ENCODE assay signal across 12 cellular contexts in the genomic region with DNA sequence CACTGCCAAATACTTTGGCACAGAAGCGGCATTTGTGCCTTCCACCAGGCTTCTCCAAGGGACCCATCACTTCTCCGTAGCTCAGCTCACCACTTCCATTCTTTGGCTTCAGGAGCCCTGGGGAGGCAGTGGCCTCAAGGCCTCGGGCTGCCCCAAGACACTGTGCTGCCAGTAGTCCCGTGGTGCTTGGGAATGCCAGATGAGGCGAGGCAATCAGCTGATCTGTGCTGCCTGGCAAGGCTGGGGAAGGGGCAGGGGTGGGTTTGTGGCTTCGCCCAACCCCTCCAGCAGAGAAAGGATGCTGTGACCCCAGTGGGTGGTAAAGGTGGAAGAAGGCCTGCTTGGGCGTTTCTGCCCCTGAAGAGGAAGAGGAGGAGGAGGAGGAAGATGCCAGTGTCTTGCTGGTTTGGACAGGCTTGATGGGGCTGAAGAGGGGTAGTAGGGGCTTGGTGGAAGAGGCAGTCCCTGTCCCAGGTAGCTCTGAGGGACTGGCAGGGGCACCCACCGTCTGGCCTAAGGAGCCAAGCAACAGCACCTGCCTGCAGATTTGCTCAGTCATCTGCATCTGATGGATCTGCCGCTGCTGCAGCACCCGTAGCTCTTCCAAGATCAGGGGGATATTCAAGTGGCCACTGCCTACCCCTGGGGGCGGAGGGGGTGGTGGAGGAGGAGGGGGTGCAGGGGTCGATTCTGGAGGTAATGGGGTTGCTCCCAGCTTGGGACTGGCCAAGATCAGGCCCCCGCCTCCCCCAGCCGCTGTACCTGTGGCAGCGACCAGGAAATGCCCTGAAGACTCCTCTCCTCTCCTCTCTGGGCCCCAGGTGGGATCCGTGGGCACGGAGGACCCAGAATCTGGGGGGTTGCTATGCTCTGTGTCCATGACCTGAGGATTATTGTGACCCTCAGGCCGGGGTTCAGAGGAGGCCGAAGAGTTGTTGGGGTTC. TPM values are rescaled to one million over a fixed set of nuclear protein-coding genes. Genes with fewer than 3 reads are reported as not detected.
DNase-seq lines count a peak whose midpoint lies in the region; ATAC-seq, FAIRE-seq and TF ChIP-seq lines count a peak whose summit lies in the region.
"Had no signal": no experiment of that assay in that cellular context is flagged by ENCODE, and none has a peak within 500 bp of the region (broad histone marks: within the 10 kb centered on the region; RNA-seq: fewer than 3 reads in every experiment).

No MANE protein-coding gene starts in this region.

- no peak overlapping the region for H2AFZ ChIP-seq in K562 (ENCODE audit: low read depth, low read length)

- intact Hi-C loops in cardiac septum (cut with DNase I), result no loop called here
- intact Hi-C loops in K562 (cut with micrococcal nuclease), result no loop called here

- H2BK15ac ChIP-seq in mesendoderm (replicated peaks; ENCODE audit: low read depth), result no peak overlapping the region

- peak overlapping the region; percentile 91 for H3K4ac ChIP-seq in mesendoderm (ENCODE audit: low read depth, low read length)

- peak overlapping the region; percentile 100 for H3K18ac ChIP-seq in mesendoderm (ENCODE audit: low read length)

- peak overlapping the region; percentile 98 for H3K56ac ChIP-seq in mesendoderm (ENCODE audit: low read length)

- POLR2A ChIA-PET in K562 (lab: Yijun Ruan, JAX), result interaction anchor here (0.5 to 3.5 kb wide), 3 partner anchors 11 to 21 kb away, joined by 3 to 39 read pairs (median 3); a partner anchor contains a TSS

- H3K4me1 Mint-ChIP-seq in type B pancreatic cell (ENCODE audit: unreplicated experiment), result peaks cover 25% of the 10 kb centered on the region

- in situ Hi-C loops in K562 (cut with MboI), result no loop called here

- DNase-seq in cardiac muscle cell (ENCODE audit: low read depth in 1 of 2, low spot score in 1 of 2), result no peak
- DNase-seq in cardiac septum (ENCODE audit: low spot score), result no peak
- DNase-seq in K562 (ENCODE audit: extremely low read depth in 1 of 4, low spot score in 3 of 4), result no peak
- no peak for DNase-seq in mesendoderm
- no peak for DNase-seq in type B pancreatic cell (ENCODE audit: extremely low spot score, unreplicated experiment)
- DNase-seq in T1000 (lab: John Stamatoyannopoulos, UW), result no peak
- DNase-seq: DMS153, KBM-7 had no signal

- H4K8ac ChIP-seq in mesendoderm (ENCODE audit: low read depth, low read length), result no peak overlapping the region

- FAIRE-seq in K562 (lab: Jason Lieb, UNC), result no peak

- no TSS peak for BruUV-seq in K562 (replicated peaks; lab: Mats Ljungman, UMichigan)

- TF ChIP-seq POLR2A in K562 (conservative IDR thresholded peaks at IDR 0.05), result no peak

- H3K27me3 Mint-ChIP-seq in type B pancreatic cell, result no peaks in the 10 kb centered on the region

- H3K27ac Mint-ChIP-seq in type B pancreatic cell, result peak overlapping the region; percentile 65

- peaks cover 4% of the 10 kb centered on the region for H3K4me1 ChIP-seq in cardiac muscle cell (ENCODE audit: low read depth)
- peaks cover 38 to 39% of the 10 kb centered on the region in 2 experiments for H3K4me1 ChIP-seq in K562 (replicated peaks in 1 of 2; ENCODE audit: control insufficient read depth in 2 of 2, insufficient read depth in 2 of 2, low read length in 2 of 2)
- H3K4me1 ChIP-seq in mesendoderm (ENCODE audit: control insufficient read depth, low read depth, low read length), result peaks cover 17% of the 10 kb centered on the region

- no peak overlapping the region for H2BK120ac ChIP-seq in mesendoderm (ENCODE audit: low read depth, low read length)

- peaks cover 30% of the 10 kb centered on the region for H3K79me1 ChIP-seq in mesendoderm (ENCODE audit: low read length)

- peak overlapping the region; percentile 96 for H3K4me3 Mint-ChIP-seq in type B pancreatic cell

- H3K9me3 ChIP-seq in cardiac muscle cell (ENCODE audit: low read depth), result no peaks in the 10 kb centered on the region
- no peaks in the 10 kb centered on the region for H3K9me3 ChIP-seq in K562 (replicated peaks; ENCODE audit: control insufficient read depth, insufficient read depth, low read depth, low read length)

- ATAC-seq in K562 (no peak), GM19328 (IDR thresholded peaks at IDR 0.05; ENCODE audit: unreplicated experiment) (no peak), GM21825 (IDR thresholded peaks at IDR 0.05; ENCODE audit: unreplicated experiment) (no peak)

- no peak overlapping the region for H3K23ac ChIP-seq in mesendoderm (ENCODE audit: low read length)

- no peaks in the 10 kb centered on the region for H3K36me3 ChIP-seq in cardiac muscle cell
- H3K36me3 ChIP-seq in K562 (ENCODE audit: control insufficient read depth, insufficient read depth, low read length), result peaks cover 28% of the 10 kb centered on the region; the same call in 2 of the 3 replicates
- peaks cover 3% of the 10 kb centered on the region for H3K36me3 ChIP-seq in mesendoderm (ENCODE audit: control insufficient read depth, insufficient read depth, low read length)

- H4K5ac ChIP-seq in mesendoderm (ENCODE audit: low read length), result no peak overlapping the region

- TF ChIP-seq EP300 in K562 (IDR thresholded peaks at IDR 0.05; ENCODE audit: low read length), result no peak

- peak overlapping the region; percentile 76 for H3K4me2 ChIP-seq in K562 (ENCODE audit: insufficient read depth, low read length)
- peak overlapping the region; percentile 61 for H3K4me2 ChIP-seq in mesendoderm (ENCODE audit: low read length)

- no peaks in the 10 kb centered on the region for H3K27me3 ChIP-seq in cardiac muscle cell
- H3K27me3 ChIP-seq in K562 (ENCODE audit: control insufficient read depth in 2 of 2, insufficient read depth in 2 of 2, low read length in 2 of 2), result no peaks in the 10 kb centered on the region
- H3K27me3 ChIP-seq in mesendoderm (ENCODE audit: insufficient read depth, low read length, poor library complexity), result no peaks in the 10 kb centered on the region

- no peaks in the 10 kb centered on the region for H3K9me1 ChIP-seq in K562 (ENCODE audit: control insufficient read depth, insufficient read depth, low read length)

- WGBS in K562 (ENCODE audit: insufficient coverage, low coverage, missing lambda C conversion rate), result 63% methylated on average over 6 of the region's 19 CpGs
- no CpG with 5 or more reads among the region's 19 CpGs for WGBS in mesendoderm (ENCODE audit: extremely low coverage, insufficient coverage, low lambda C conversion rate)

- H3K79me2 ChIP-seq in K562 (ENCODE audit: control insufficient read depth, insufficient read depth, low read length), result peaks cover 22% of the 10 kb centered on the region
- peaks cover 34% of the 10 kb centered on the region for H3K79me2 ChIP-seq in mesendoderm (ENCODE audit: control insufficient read depth, insufficient read depth, low read length)

- H3K9ac ChIP-seq in K562 (ENCODE audit: insufficient read depth in 1 of 2, low read depth in 2 of 2, low read length in 2 of 2), result peak overlapping the region; percentile 65 to 91
- H3K9ac ChIP-seq in mesendoderm (ENCODE audit: low read length), result peak overlapping the region; percentile 94

- TF ChIP-seq RAD21 in K562 (CRISPR knock-in tag; conservative IDR thresholded peaks at IDR 0.05 in 1 of 2, IDR thresholded peaks at IDR 0.05 in 1 of 2), result no peak

- H3K4me3 ChIP-seq in cardiac muscle cell (peak overlapping the region; percentile 87), K562 (peak overlapping the region; percentile 68), mesendoderm (ENCODE audit: low read length) (peak overlapping the region; percentile 31)

- H3K27ac ChIP-seq in cardiac muscle cell, result no peak overlapping the region
- H3K27ac ChIP-seq in K562 (ENCODE audit: extremely low read depth, low read depth, low read length), result peak overlapping the region; percentile 80
- H3K27ac ChIP-seq in mesendoderm (ENCODE audit: low read depth, low read length), result peak overlapping the region; percentile 7

- peaks cover 17% of the 10 kb centered on the region for H3K36me3 Mint-ChIP-seq in type B pancreatic cell

- TF ChIP-seq CTCF in cardiac muscle cell (IDR thresholded peaks at IDR 0.05; ENCODE audit: low read depth, low read length) (no peak), K562 (IDR thresholded peaks at IDR 0.05 in 2 of 3, conservative IDR thresholded peaks at IDR 0.05 in 1 of 3; ENCODE audit: insufficient read depth in 2 of 3, low read depth in 1 of 3, low read length in 3 of 3) (no peak), type B pancreatic cell (conservative IDR thresholded peaks at IDR 0.05) (no peak)

- peak overlapping the region; percentile 29 for H2BK5ac ChIP-seq in mesendoderm (ENCODE audit: low read length)

- no peaks in the 10 kb centered on the region for H4K20me1 ChIP-seq in K562 (replicated peaks; ENCODE audit: control insufficient read depth, insufficient read depth, low read length)

- CTCF ChIA-PET in K562 (lab: Yijun Ruan, JAX; ENCODE audit: low intra/inter-chr PET ratio), result no interaction called here

- no peaks in the 10 kb centered on the region for H3K9me3 Mint-ChIP-seq in type B pancreatic cell

- H2AK5ac ChIP-seq in mesendoderm (ENCODE audit: low read length), result peak overlapping the region; percentile 93

RNA-seq across cellular contexts. Expression of a gene that starts 1.3 kb away (rescaled TPM):
- 56.8 and 74.6 TPM in 2 replicates for total RNA-seq in cardiac muscle cell
- 32.5 and 39.8 TPM in 2 replicates for polyA plus RNA-seq in cardiac muscle cell
- total RNA-seq in cardiac septum, result 2.6 TPM
- total RNA-seq in K562 (2011; cell fraction: chromatin; rRNA removed; ENCODE audit: low replicate concordance), result 8.5 and 20.3 TPM in 2 replicates
- total RNA-seq in K562 (2011; cell fraction: nucleolus; rRNA removed), result 11.3 and 18.3 TPM in 2 replicates
- total RNA-seq in K562 (2011; cell fraction: nucleoplasm; rRNA removed), result 14.9 and 17.3 TPM in 2 replicates
- total RNA-seq in K562 (2014; rRNA removed), result 10.0 and 12.1 TPM in 2 replicates
- total RNA-seq in K562 (2014; rRNA removed; fragmentation: Illumina TruSeq; extraction: Trizol), result 11.3 and 12.9 TPM in 2 replicates
- 14.2 and 15.8 TPM in 2 replicates for total RNA-seq in K562 (2015; rRNA removed; fragmentation: Illumina TruSeq; extraction: Trizol)
- 25.9 and 27.6 TPM in 2 replicates for total RNA-seq in K562 (2021)
- 10.0 and 17.5 TPM in 2 replicates for polyA plus RNA-seq in K562 (2011; rRNA removed)
- polyA plus RNA-seq in K562 (2011; cell fraction: cytosol; rRNA removed), result 15.8 and 23.8 TPM in 2 replicates
- polyA plus RNA-seq in K562 (2011; cell fraction: nucleus; rRNA removed), result 14.0 and 21.8 TPM in 2 replicates
- 18.9 and 27.8 TPM in 2 replicates for polyA plus RNA-seq in K562 (2012)
- polyA plus RNA-seq in K562 (2014; fragmentation: Illumina TruSeq; extraction: Trizol), result 30.4 and 35.8 TPM in 2 replicates
- polyA plus RNA-seq in K562 (2014; fragmentation: Nextera tagmentation; extraction: Ambion mirVana), result 1 to 10 TPM; 6.6 to 9.9 TPM
- 12.5 and 13.1 TPM in 2 replicates for polyA plus RNA-seq in K562 (2014; rRNA removed)
- polyA minus RNA-seq in K562 (2011; rRNA and poly(A)+ RNA removed), result 17.5 and 19.8 TPM in 2 replicates
- polyA minus RNA-seq in K562 (2011; cell fraction: cytosol; rRNA and poly(A)+ RNA removed), result 17.4 and 26.1 TPM in 2 replicates
- 9.0 and 10.7 TPM in 2 replicates for polyA minus RNA-seq in K562 (2011; cell fraction: nucleus; rRNA and poly(A)+ RNA removed)
- polyA plus RNA-seq in mesendoderm (2013, experiment 1 of 2), result 101 TPM
- polyA plus RNA-seq in mesendoderm (2013, experiment 2 of 2), result 101 TPM
- 16.2 and 75.8 TPM in 2 replicates for total RNA-seq in type B pancreatic cell (ENCODE audit: low replicate concordance)

RNA-seq across cellular contexts. Expression of a gene that starts 13.7 kb away (rescaled TPM):
- total RNA-seq in cardiac muscle cell, result 57.9 and 69.2 TPM in 2 replicates
- polyA plus RNA-seq in cardiac muscle cell, result 59.7 and 63.9 TPM in 2 replicates
- total RNA-seq in cardiac septum, result 28.1 TPM
- total RNA-seq in K562 (2011; cell fraction: chromatin; rRNA removed; ENCODE audit: low replicate concordance), result 295 and 322 TPM in 2 replicates
- 198 and 212 TPM in 2 replicates for total RNA-seq in K562 (2011; cell fraction: nucleolus; rRNA removed)
- 245 and 280 TPM in 2 replicates for total RNA-seq in K562 (2011; cell fraction: nucleoplasm; rRNA removed)
- total RNA-seq in K562 (2014; rRNA removed), result 47.8 and 61.1 TPM in 2 replicates
- total RNA-seq in K562 (2014; rRNA removed; fragmentation: Illumina TruSeq; extraction: Trizol), result 57.7 and 65.7 TPM in 2 replicates
- total RNA-seq in K562 (2015; rRNA removed; fragmentation: Illumina TruSeq; extraction: Trizol), result 54.7 and 60.2 TPM in 2 replicates
- total RNA-seq in K562 (2021), result 59.0 and 63.3 TPM in 2 replicates
- polyA plus RNA-seq in K562 (2011; rRNA removed), result 151 and 164 TPM in 2 replicates
- 92.2 and 102 TPM in 2 replicates for polyA plus RNA-seq in K562 (2011; cell fraction: cytosol; rRNA removed)
- polyA plus RNA-seq in K562 (2011; cell fraction: nucleus; rRNA removed), result 670 and 824 TPM in 2 replicates
- 55.0 and 67.4 TPM in 2 replicates for polyA plus RNA-seq in K562 (2012)
- polyA plus RNA-seq in K562 (2014; fragmentation: Illumina TruSeq; extraction: Trizol), result 68.3 and 74.8 TPM in 2 replicates
- 10 to 100 TPM; 42.1 to 66.8 TPM for polyA plus RNA-seq in K562 (2014; fragmentation: Nextera tagmentation; extraction: Ambion mirVana)
- 102 and 115 TPM in 2 replicates for polyA plus RNA-seq in K562 (2014; rRNA removed)
- polyA minus RNA-seq in K562 (2011; rRNA and poly(A)+ RNA removed), result 77.7 and 80.8 TPM in 2 replicates
- 30.7 and 37.8 TPM in 2 replicates for polyA minus RNA-seq in K562 (2011; cell fraction: cytosol; rRNA and poly(A)+ RNA removed)
- 88.6 and 132 TPM in 2 replicates for polyA minus RNA-seq in K562 (2011; cell fraction: nucleus; rRNA and poly(A)+ RNA removed)
- 52.9 TPM for polyA plus RNA-seq in mesendoderm (2013, experiment 1 of 2)
- 52.6 TPM for polyA plus RNA-seq in mesendoderm (2013, experiment 2 of 2)
- total RNA-seq in type B pancreatic cell (ENCODE audit: low replicate concordance), result 50.2 and 68.6 TPM in 2 replicates

RNA-seq across cellular contexts. Expression of a gene that starts 47.9 kb away (rescaled TPM):
- total RNA-seq in cardiac muscle cell, result 34.3 and 37.8 TPM in 2 replicates
- polyA plus RNA-seq in cardiac muscle cell, result 42.3 and 45.2 TPM in 2 replicates
- total RNA-seq in cardiac septum, result 75.2 TPM
- 34.2 and 45.9 TPM in 2 replicates for total RNA-seq in K562 (2011; cell fraction: chromatin; rRNA removed; ENCODE audit: low replicate concordance)
- total RNA-seq in K562 (2011; cell fraction: nucleolus; rRNA removed), result 28.7 and 29.0 TPM in 2 replicates
- total RNA-seq in K562 (2011; cell fraction: nucleoplasm; rRNA removed), result 28.7 and 30.4 TPM in 2 replicates
- total RNA-seq in K562 (2014; rRNA removed), result 9.9 and 14.0 TPM in 2 replicates
- total RNA-seq in K562 (2014; rRNA removed; fragmentation: Illumina TruSeq; extraction: Trizol), result 23.5 and 29.5 TPM in 2 replicates
- 20.2 and 20.6 TPM in 2 replicates for total RNA-seq in K562 (2015; rRNA removed; fragmentation: Illumina TruSeq; extraction: Trizol)
- 44.0 and 47.5 TPM in 2 replicates for total RNA-seq in K562 (2021)
- 61.8 and 64.1 TPM in 2 replicates for polyA plus RNA-seq in K562 (2011; rRNA removed)
- polyA plus RNA-seq in K562 (2011; cell fraction: cytosol; rRNA removed), result 58.0 and 70.0 TPM in 2 replicates
- 55.1 and 55.6 TPM in 2 replicates for polyA plus RNA-seq in K562 (2011; cell fraction: nucleus; rRNA removed)
- polyA plus RNA-seq in K562 (2012), result 39.8 and 58.6 TPM in 2 replicates
- polyA plus RNA-seq in K562 (2014; fragmentation: Illumina TruSeq; extraction: Trizol), result 46.4 and 61.6 TPM in 2 replicates
- 10 to 100 TPM; 41.0 to 76.5 TPM for polyA plus RNA-seq in K562 (2014; fragmentation: Nextera tagmentation; extraction: Ambion mirVana)
- polyA plus RNA-seq in K562 (2014; rRNA removed), result 33.8 and 34.1 TPM in 2 replicates
- polyA minus RNA-seq in K562 (2011; rRNA and poly(A)+ RNA removed), result 45.4 and 52.8 TPM in 2 replicates
- polyA minus RNA-seq in K562 (2011; cell fraction: cytosol; rRNA and poly(A)+ RNA removed), result 18.6 and 19.8 TPM in 2 replicates
- polyA minus RNA-seq in K562 (2011; cell fraction: nucleus; rRNA and poly(A)+ RNA removed), result 10.4 and 14.7 TPM in 2 replicates
- polyA plus RNA-seq in mesendoderm (2013, experiment 1 of 2), result 37.1 TPM
- polyA plus RNA-seq in mesendoderm (2013, experiment 2 of 2), result 39.4 TPM
- 73.8 and 75.4 TPM in 2 replicates for total RNA-seq in type B pancreatic cell (ENCODE audit: low replicate concordance)

RNA-seq across cellular contexts. Expression of a gene that starts 48.1 kb away (rescaled TPM):
- total RNA-seq in cardiac muscle cell, result 28.5 and 29.7 TPM in 2 replicates
- 17.8 and 28.5 TPM in 2 replicates for polyA plus RNA-seq in cardiac muscle cell
- total RNA-seq in cardiac septum, result 22.6 TPM
- total RNA-seq in K562 (2011; cell fraction: chromatin; rRNA removed; ENCODE audit: low replicate concordance), result 19.5 and 32.5 TPM in 2 replicates
- total RNA-seq in K562 (2011; cell fraction: nucleolus; rRNA removed), result 14.9 and 15.2 TPM in 2 replicates
- total RNA-seq in K562 (2011; cell fraction: nucleoplasm; rRNA removed), result 26.8 and 40.2 TPM in 2 replicates
- total RNA-seq in K562 (2014; rRNA removed), result 5.5 and 8.3 TPM in 2 replicates
- total RNA-seq in K562 (2014; rRNA removed; fragmentation: Illumina TruSeq; extraction: Trizol), result 12.3 and 13.3 TPM in 2 replicates
- 9.1 and 9.5 TPM in 2 replicates for total RNA-seq in K562 (2015; rRNA removed; fragmentation: Illumina TruSeq; extraction: Trizol)
- 9.8 and 10.5 TPM in 2 replicates for total RNA-seq in K562 (2021)
- polyA plus RNA-seq in K562 (2011; rRNA removed), result 18.7 and 19.8 TPM in 2 replicates
- 7.8 and 16.5 TPM in 2 replicates for polyA plus RNA-seq in K562 (2011; cell fraction: cytosol; rRNA removed)
- polyA plus RNA-seq in K562 (2011; cell fraction: nucleus; rRNA removed), result 16.5 and 26.5 TPM in 2 replicates
- polyA plus RNA-seq in K562 (2012), result 9.4 and 11.5 TPM in 2 replicates
- 10.3 and 11.1 TPM in 2 replicates for polyA plus RNA-seq in K562 (2014; fragmentation: Illumina TruSeq; extraction: Trizol)
- 10 to 100 TPM in 1 of 2 experiments, 1 to 10 TPM in 1; 4.6 to 10.2 TPM for polyA plus RNA-seq in K562 (2014; fragmentation: Nextera tagmentation; extraction: Ambion mirVana)
- polyA plus RNA-seq in K562 (2014; rRNA removed), result 8.8 and 11.0 TPM in 2 replicates
- 29.4 and 32.3 TPM in 2 replicates for polyA minus RNA-seq in K562 (2011; rRNA and poly(A)+ RNA removed)
- polyA minus RNA-seq in K562 (2011; cell fraction: cytosol; rRNA and poly(A)+ RNA removed), result 5.9 and 7.5 TPM in 2 replicates
- polyA minus RNA-seq in K562 (2011; cell fraction: nucleus; rRNA and poly(A)+ RNA removed), result 8.2 and 16.6 TPM in 2 replicates
- 12.2 TPM for polyA plus RNA-seq in mesendoderm (2013, experiment 1 of 2)
- polyA plus RNA-seq in mesendoderm (2013, experiment 2 of 2), result 12.8 TPM
- total RNA-seq in type B pancreatic cell (ENCODE audit: low replicate concordance), result 20.7 and 29.4 TPM in 2 replicates

RNA-seq across cellular contexts. Expression of a gene that starts 55.0 kb away (rescaled TPM):
- total RNA-seq in cardiac muscle cell, result not detected in 2 replicates
- polyA plus RNA-seq in cardiac muscle cell, result not detected in 2 replicates
- total RNA-seq in cardiac septum, result not detected
- total RNA-seq in K562 (2011; cell fraction: chromatin; rRNA removed; ENCODE audit: low replicate concordance), result not detected in 2 replicates
- not detected in 2 replicates for total RNA-seq in K562 (2011; cell fraction: nucleolus; rRNA removed)
- total RNA-seq in K562 (2011; cell fraction: nucleoplasm; rRNA removed), result not detected in 2 replicates
- total RNA-seq in K562 (2014; rRNA removed), result not detected in 2 replicates
- total RNA-seq in K562 (2014; rRNA removed; fragmentation: Illumina TruSeq; extraction: Trizol), result not detected in 2 replicates
- total RNA-seq in K562 (2015; rRNA removed; fragmentation: Illumina TruSeq; extraction: Trizol), result not detected in 2 replicates
- not detected in 2 replicates for total RNA-seq in K562 (2021)
- polyA plus RNA-seq in K562 (2011; rRNA removed), result not detected in 2 replicates
- polyA plus RNA-seq in K562 (2011; cell fraction: cytosol; rRNA removed), result not detected in 2 replicates
- not detected in 2 replicates for polyA plus RNA-seq in K562 (2011; cell fraction: nucleus; rRNA removed)
- polyA plus RNA-seq in K562 (2012), result not detected in 2 replicates
- polyA plus RNA-seq in K562 (2014; fragmentation: Illumina TruSeq; extraction: Trizol), result not detected in 2 replicates
- not detected for polyA plus RNA-seq in K562 (2014; fragmentation: Nextera tagmentation; extraction: Ambion mirVana)
- not detected in 2 replicates for polyA plus RNA-seq in K562 (2014; rRNA removed)
- not detected in 2 replicates for polyA minus RNA-seq in K562 (2011; rRNA and poly(A)+ RNA removed)
- not detected in 2 replicates for polyA minus RNA-seq in K562 (2011; cell fraction: cytosol; rRNA and poly(A)+ RNA removed)
- not detected in 2 replicates for polyA minus RNA-seq in K562 (2011; cell fraction: nucleus; rRNA and poly(A)+ RNA removed)
- polyA plus RNA-seq in mesendoderm (2013, experiment 1 of 2), result not detected
- not detected for polyA plus RNA-seq in mesendoderm (2013, experiment 2 of 2)
- total RNA-seq in type B pancreatic cell (ENCODE audit: low replicate concordance), result not detected in 2 replicates
- total RNA-seq: aorta, mucosa of gallbladder had no signal

Comparison
In these comparisons a context has a peak if more than half of its experiments do, and no peak if none do; other contexts are left out.
1. H3K4me3 ChIP-seq: peak in every context shown above with its lines; median percentile 87 in cardiac muscle cell; 68 in K562; 31 in mesendoderm.